In the genomic region with DNA sequence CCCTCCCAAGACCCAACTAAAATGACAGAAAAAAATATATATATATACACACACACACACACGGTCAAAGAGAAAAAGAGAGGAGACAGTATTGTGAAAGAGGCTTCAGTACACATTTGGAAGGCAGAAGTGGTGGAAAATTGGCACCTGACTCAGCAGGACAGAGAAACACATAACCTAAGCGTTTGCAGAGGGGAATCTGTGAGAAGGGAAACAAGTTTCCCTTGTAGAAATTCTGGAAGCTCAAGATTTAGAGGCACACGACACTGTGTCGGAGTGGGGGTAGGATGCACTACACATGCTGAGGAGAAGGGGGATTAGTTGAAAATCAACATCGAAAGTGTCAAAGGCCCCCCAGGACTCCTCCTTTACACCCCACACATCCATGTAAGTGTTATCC, we compare ENCODE assay signal across 13 cellular contexts. TPM values are rescaled to one million over a fixed set of nuclear protein-coding genes. Genes with fewer than 3 reads are reported as not detected.
DNase-seq lines count a peak whose midpoint lies in the region; ATAC-seq and TF ChIP-seq lines count a peak whose summit lies in the region.
"Had no signal": no experiment of that assay in that cellular context is flagged by ENCODE, and none has a peak within 500 bp of the region (broad histone marks: within the 10 kb centered on the region; RNA-seq: fewer than 3 reads in every experiment).

No MANE protein-coding gene starts in this region.

- H3K4me3 Mint-ChIP-seq in stimulated activated naive CD8-positive, alpha-beta T cell treated with anti-CD3 and anti-CD28 coated beads, Interleukin-15, amount 100 ng/mL, for 72 hours: no peak overlapping the region
- H3K4me3 Mint-ChIP-seq: immature natural killer cell had no signal

- 69 to 77% methylated on average over 5 of the region's 5 CpGs for WGBS in heart right ventricle, 2 donors
- WGBS in right cardiac atrium: 62% methylated on average over 5 of the region's 5 CpGs

- H3K4me3 ChIP-seq in heart right ventricle (no peak overlapping the region), right cardiac atrium (ENCODE audit: low read length) (no peak overlapping the region), upper lobe of right lung (no peak overlapping the region)
- H3K4me3 ChIP-seq: thoracic aorta had no signal

- H3K27ac ChIP-seq in heart right ventricle: no peak overlapping the region
- H3K27ac ChIP-seq in right cardiac atrium (ENCODE audit: low read length): no peak overlapping the region
- H3K27ac ChIP-seq in upper lobe of right lung: no peak overlapping the region
- H3K27ac ChIP-seq: thoracic aorta, WERI-Rb-1 had no signal

- no peak overlapping the region for H3K27ac Mint-ChIP-seq in stimulated activated naive CD8-positive, alpha-beta T cell treated with anti-CD3 and anti-CD28 coated beads, Interleukin-15, amount 100 ng/mL, for 72 hours

- H3K4me1 Mint-ChIP-seq in stimulated activated naive CD8-positive, alpha-beta T cell treated with anti-CD3 and anti-CD28 coated beads, Interleukin-15, amount 100 ng/mL, for 72 hours: peaks cover 25% of the 10 kb centered on the region

- H3K9me3 ChIP-seq in heart right ventricle (no peaks in the 10 kb centered on the region), right cardiac atrium (ENCODE audit: control insufficient read depth, low read length) (no peaks in the 10 kb centered on the region), upper lobe of right lung (no peaks in the 10 kb centered on the region)
- H3K9me3 ChIP-seq: thoracic aorta had no signal

- peaks cover 11 to 13% of the 10 kb centered on the region in 2 donors for H3K9me3 Mint-ChIP-seq in stimulated activated naive CD8-positive, alpha-beta T cell treated with anti-CD3 and anti-CD28 coated beads, Interleukin-15, amount 100 ng/mL, for 72 hours
- H3K9me3 Mint-ChIP-seq: immature natural killer cell had no signal

- no peak for DNase-seq in heart right ventricle
- DNase-seq in right cardiac atrium: no peak
- DNase-seq in T47D (ENCODE audit: low read depth in 1 of 2, low spot score in 1 of 2): peak; percentile 66 to 95
- peak; percentile 24 for DNase-seq in kidney tubule cell (ENCODE audit: low spot score)
- no peak for DNase-seq in upper lobe of right lung
- DNase-seq in stimulated activated naive CD8-positive, alpha-beta T cell treated with anti-CD3 and anti-CD28 coated beads, Interleukin-15, amount 100 ng/mL, for 72 hours: no peak
- DNase-seq in NCI-H146 (lab: John Stamatoyannopoulos, UW): no peak
- no peak for DNase-seq in NCI-H748 treated with DMSO at 0.1 percent for 48 hours (lab: John Stamatoyannopoulos, UW)
- DNase-seq: activated effector memory CD4-positive, alpha-beta T cell treated with anti-CD3 and anti-CD28 coated beads, Interleukin-2, amount 50 U/mL, for 16 hours; immature natural killer cell; NCI-H1694 treated with DMSO at 0.1 percent for 48 hours; WERI-Rb-1 had no signal

- H3K27me3 ChIP-seq in heart right ventricle (no peaks in the 10 kb centered on the region), right cardiac atrium (ENCODE audit: control insufficient read depth, insufficient read depth) (no peaks in the 10 kb centered on the region), upper lobe of right lung (no peaks in the 10 kb centered on the region)

- peak in 6 of 8 donors; percentile 19 to 70 (median 47) for ATAC-seq in heart right ventricle
- ATAC-seq in right cardiac atrium: no peak
- ATAC-seq in upper lobe of right lung: peak; percentile 64
- ATAC-seq in stimulated activated naive CD8-positive, alpha-beta T cell treated with anti-CD3 and anti-CD28 coated beads, Interleukin-15, amount 100 ng/mL, for 72 hours: no peak

- H3K4me1 ChIP-seq in heart right ventricle (peaks cover 0 to 22% (median 6%) of the 10 kb centered on the region in 9 donors), right cardiac atrium (ENCODE audit: control insufficient read depth, insufficient read depth, low read length) (peaks cover 3% of the 10 kb centered on the region), upper lobe of right lung (peaks cover 4% of the 10 kb centered on the region)

- TF ChIP-seq CTCF in heart right ventricle (IDR thresholded peaks at IDR 0.05) (no peak), upper lobe of right lung (IDR thresholded peaks at IDR 0.05) (no peak)

- no peaks in the 10 kb centered on the region for H3K27me3 Mint-ChIP-seq in stimulated activated naive CD8-positive, alpha-beta T cell treated with anti-CD3 and anti-CD28 coated beads, Interleukin-15, amount 100 ng/mL, for 72 hours

- in situ Hi-C loops in T47D (cut with HindIII; ENCODE audit: low pct_unique_long_range_greater_than_20kb, low sequenced_read_pairs): no loop called here

- intact Hi-C loops in heart right ventricle (cut with DNase I) (no loop called here), right cardiac atrium (cut with DNase I) (no loop called here), upper lobe of right lung (cut with DNase I) (no loop called here)

- H3K36me3 ChIP-seq in heart right ventricle (peaks cover 0 to 32% (median 0%) of the 10 kb centered on the region in 9 donors), upper lobe of right lung (no peaks in the 10 kb centered on the region)
- H3K36me3 ChIP-seq: thoracic aorta, WERI-Rb-1 had no signal

RNA-seq across cellular contexts. Expression of gene PAK2, which starts 53.1 kb away (rescaled TPM):
- total RNA-seq in heart right ventricle (10 to 100 TPM; 44.0 to 62.2 (median 54.7) TPM), right cardiac atrium (10 to 100 TPM; 47.0 to 84.2 (median 54.0) TPM), upper lobe of right lung (77.8 TPM)
- polyA plus RNA-seq in heart right ventricle (10 to 100 TPM; 14.5 to 23.0 TPM), right cardiac atrium (21.8 TPM)

Comparison
In these comparisons a context has a peak if more than half of its experiments do, and no peak if none do; other contexts are left out.
1. ATAC-seq: peak in heart right ventricle (6 of 8) and upper lobe of right lung (single experiment); none in right cardiac atrium (0 of 2) and stimulated activated naive CD8-positive, alpha-beta T cell treated with anti-CD3 and anti-CD28 coated beads, Interleukin-15, amount 100 ng/mL, for 72 hours (single experiment).
2. DNase-seq: peak in T47D (2 of 2) and kidney tubule cell (single experiment); none in heart right ventricle (0 of 2), right cardiac atrium (0 of 3), upper lobe of right lung (single experiment), stimulated activated naive CD8-positive, alpha-beta T cell treated with anti-CD3 and anti-CD28 coated beads, Interleukin-15, amount 100 ng/mL, for 72 hours (0 of 2), NCI-H146 (single experiment) and NCI-H748 treated with DMSO at 0.1 percent for 48 hours (single experiment).